Comparison of ENCODE assay signal across 18 cellular contexts in genomic region chr2:43887176-43887575, GRCh38. TPM values are rescaled to one million over a fixed set of nuclear protein-coding genes. Genes with fewer than 3 reads are reported as not detected.
"Had no signal": no experiment of that assay in that cellular context is flagged by ENCODE, and none has a peak within 500 bp of the region (broad histone marks: within the 10 kb centered on the region; RNA-seq: fewer than 3 reads in every experiment).

No MANE protein-coding gene starts in this region.

- H3K9me3 Mint-ChIP-seq: activated CD4-positive, alpha-beta T cell treated with anti-CD3 and anti-CD28 coated beads, Interleukin-2, amount 10 ng/mL, durations not matched to agents 7 days and 5 days; activated T-cell treated with anti-CD3 and anti-CD28 coated beads, Interleukin-2, amount 50 U/mL, for 4 hours; natural killer cell; type B pancreatic cell had no signal

- H3K9me3 ChIP-seq: pancreas, testis had no signal

- H3K27ac Mint-ChIP-seq: activated CD4-positive, alpha-beta T cell treated with anti-CD3 and anti-CD28 coated beads, Interleukin-2, amount 10 ng/mL, durations not matched to agents 7 days and 5 days; activated CD8-positive, alpha-beta T cell treated with anti-CD3 and anti-CD28 coated beads, Interleukin-2, amount 10 ng/mL, durations not matched to agents 7 days and 5 days; natural killer cell; type B pancreatic cell had no signal

- H3K4me3 Mint-ChIP-seq: activated CD4-positive, alpha-beta T cell treated with anti-CD3 and anti-CD28 coated beads, Interleukin-2, amount 10 ng/mL, durations not matched to agents 7 days and 5 days; activated CD8-positive, alpha-beta T cell treated with anti-CD3 and anti-CD28 coated beads, Interleukin-2, amount 10 ng/mL, durations not matched to agents 7 days and 5 days; activated T-cell treated with anti-CD3 and anti-CD28 coated beads, Interleukin-2, amount 50 U/mL, for 4 hours; natural killer cell; type B pancreatic cell had no signal

- H3K4me2 ChIP-seq: hepatocyte, smooth muscle cell had no signal

- H3K27ac ChIP-seq: epithelial cell of prostate, hepatocyte, testis had no signal

- H3K27me3 ChIP-seq: hepatocyte, pancreas, testis had no signal

- ATAC-seq: activated CD8-positive, alpha-beta T cell treated with anti-CD3 and anti-CD28 coated beads, Interleukin-2, amount 10 ng/mL, durations not matched to agents 7 days and 5 days; natural killer cell; sciatic nerve had no signal

- H3K4me3 ChIP-seq: hepatocyte, pancreas, smooth muscle cell, testis had no signal

- H3K4me1 Mint-ChIP-seq: activated CD4-positive, alpha-beta T cell treated with anti-CD3 and anti-CD28 coated beads, Interleukin-2, amount 10 ng/mL, durations not matched to agents 7 days and 5 days; natural killer cell had no signal

- FAIRE-seq: pancreas had no signal

- DNase-seq: activated CD4-positive, alpha-beta T cell treated with anti-CD3 and anti-CD28 coated beads, Interleukin-2, amount 10 ng/mL, durations not matched to agents 7 days and 5 days; activated CD4-positive, CD25-positive, alpha-beta regulatory T cell; activated CD8-positive, alpha-beta T cell treated with anti-CD3 and anti-CD28 coated beads, Interleukin-2, amount 10 ng/mL, durations not matched to agents 7 days and 5 days; activated effector memory CD4-positive, alpha-beta T cell treated with anti-CD3 and anti-CD28 coated beads, Interleukin-2, amount 50 U/mL, for 16 hours; activated T-cell treated with anti-CD3 and anti-CD28 coated beads, Interleukin-2, amount 50 U/mL, for 4 hours; natural killer cell; stimulated activated CD4-positive, alpha-beta T cell treated with anti-CD3 and anti-CD28 coated beads, Interleukin-4, amount 100 ng/mL, for 1 hour; T-helper 1 cell; T-helper 9 cell; testis had no signal

- H3K27me3 Mint-ChIP-seq: activated CD4-positive, alpha-beta T cell treated with anti-CD3 and anti-CD28 coated beads, Interleukin-2, amount 10 ng/mL, durations not matched to agents 7 days and 5 days; type B pancreatic cell had no signal

- H2AFZ ChIP-seq: hepatocyte had no signal

- H3K79me2 ChIP-seq: hepatocyte had no signal

RNA-seq across cellular contexts. Expression of gene ABCG8, which starts 48.4 kb away (rescaled TPM):
- total RNA-seq: activated CD4-positive, alpha-beta T cell treated with anti-CD3 and anti-CD28 coated beads, Interleukin-2, amount 10 ng/mL, durations not matched to agents 7 days and 5 days; activated CD8-positive, alpha-beta T cell treated with anti-CD3 and anti-CD28 coated beads, Interleukin-2, amount 10 ng/mL, durations not matched to agents 7 days and 5 days; dermis microvascular lymphatic vessel endothelial cell; lower leg skin; natural killer cell; sciatic nerve; smooth muscle cell had no signal

RNA-seq across cellular contexts. Expression of gene ABCG5, which starts 48.5 kb away (rescaled TPM):
- total RNA-seq: activated CD4-positive, alpha-beta T cell treated with anti-CD3 and anti-CD28 coated beads, Interleukin-2, amount 10 ng/mL, durations not matched to agents 7 days and 5 days; activated CD8-positive, alpha-beta T cell treated with anti-CD3 and anti-CD28 coated beads, Interleukin-2, amount 10 ng/mL, durations not matched to agents 7 days and 5 days; activated T-cell treated with anti-CD3 and anti-CD28 coated beads, Interleukin-2, amount 50 U/mL, for 4 hours; dermis microvascular lymphatic vessel endothelial cell; lower leg skin; natural killer cell; sciatic nerve; smooth muscle cell; testis had no signal
